Comparison of ENCODE assay signal across 8 cellular contexts in the genomic region with DNA sequence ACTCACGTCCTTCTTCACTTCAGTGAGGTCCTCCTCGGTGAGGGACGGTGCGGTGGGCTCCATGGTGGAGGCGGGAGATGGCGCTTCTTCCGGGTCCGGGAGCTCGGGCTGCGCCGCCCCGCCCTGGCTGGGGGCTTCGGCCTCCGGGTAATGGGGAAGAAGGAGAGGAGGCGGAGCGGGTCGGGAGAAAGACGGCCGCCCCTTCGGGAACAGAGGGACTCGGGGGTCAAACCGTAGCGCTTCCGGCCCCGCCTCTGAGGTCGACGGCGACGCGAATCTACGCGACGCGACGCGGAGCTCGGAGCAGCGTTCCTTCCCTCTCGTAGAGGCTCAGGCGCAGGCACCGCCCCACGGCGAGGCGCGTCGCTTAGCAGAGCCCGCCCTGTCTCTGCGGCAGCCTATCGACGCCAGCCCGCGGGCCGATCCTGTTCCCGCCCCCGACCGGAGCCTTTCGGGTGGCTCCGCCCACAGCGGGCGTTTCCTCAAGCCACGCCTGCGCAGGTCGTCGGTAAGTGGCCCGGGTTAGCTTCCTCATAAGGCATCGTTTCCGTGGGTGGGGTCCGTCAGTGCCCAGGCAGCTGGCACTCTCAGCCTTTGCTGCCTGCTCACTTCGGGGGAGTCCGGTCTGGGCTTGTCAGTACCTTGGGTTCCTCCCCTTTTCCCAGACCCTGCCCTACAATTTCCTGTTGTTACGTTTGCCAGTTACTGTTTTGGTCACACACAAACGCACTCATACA. TPM values are rescaled to one million over a fixed set of nuclear protein-coding genes. Genes with fewer than 3 reads are reported as not detected.
DNase-seq lines count a peak whose midpoint lies in the region; ATAC-seq and TF ChIP-seq lines count a peak whose summit lies in the region.

A gene (minus strand): TSS at position 343 of the 737 bp plus-strand sequence. CDS start 280 bp downstream, at position 63.

- H3K36me3 Mint-ChIP-seq in T-helper 17 cell (ENCODE audit: low read depth): peaks cover 4% of the 10 kb centered on the region

- H3K36me3 ChIP-seq in upper lobe of right lung: peaks cover 12% of the 10 kb centered on the region

- intact Hi-C loops in left cardiac atrium (cut with DNase I) (no loop called here), posterior vena cava (cut with DNase I) (no loop called here), upper lobe of right lung (cut with DNase I) (no loop called here)

- peaks cover 31% of the 10 kb centered on the region for H3K4me1 ChIP-seq in upper lobe of right lung

- TF ChIP-seq CTCF in upper lobe of right lung (IDR thresholded peaks at IDR 0.05): no peak

- peaks cover 48% of the 10 kb centered on the region for H3K4me1 Mint-ChIP-seq in T-helper 17 cell

- DNase-seq in NCI-H1694 treated with DMSO at 0.1 percent for 48 hours (lab: John Stamatoyannopoulos, UW) (peak; percentile 98), T-helper 17 cell (peak; percentile 97 to 98 (median 97)), amygdala (lab: John Stamatoyannopoulos, UW) (peak; percentile 60 to 99 (median 97)), left cardiac atrium (peak; percentile 99), posterior vena cava (ENCODE audit: low spot score) (peak; percentile 100), upper lobe of right lung (peak; percentile 100)

- peak; percentile 73 for TF ChIP-seq POLR2A in GM15510 (IDR thresholded peaks at IDR 0.05; ENCODE audit: borderline replicate concordance, extremely low read depth, insufficient read length)

- H3K27ac Mint-ChIP-seq in T-helper 17 cell: peak within 1 kb of the TSS; percentile 89

- peak within 1 kb of the TSS; percentile 82 for H3K4me3 ChIP-seq in upper lobe of right lung

- no peaks in the 10 kb centered on the region for H3K27me3 Mint-ChIP-seq in T-helper 17 cell

- H3K9me3 ChIP-seq in T-helper 17 cell (ENCODE audit: control insufficient read depth, low read length, poor library complexity, severe bottlenecking) (no peaks in the 10 kb centered on the region), upper lobe of right lung (no peaks in the 10 kb centered on the region)

- H3K27ac ChIP-seq in upper lobe of right lung: peak within 1 kb of the TSS; percentile 96

- H3K27me3 ChIP-seq in upper lobe of right lung: no peaks in the 10 kb centered on the region

- peak within 1 kb of the TSS; percentile 94 for H3K4me3 Mint-ChIP-seq in T-helper 17 cell

- ATAC-seq in HG02885 (IDR thresholded peaks at IDR 0.05; ENCODE audit: poor library complexity, unreplicated experiment) (peak; percentile 96), T-helper 17 cell (peak; percentile 97), left cardiac atrium (peak; percentile 99), upper lobe of right lung (peak; percentile 98)

RNA-seq across cellular contexts. Expression of the gene that starts here (rescaled TPM):
- total RNA-seq in T-helper 17 cell: 10 to 100 TPM; 49.8 to 51.9 TPM
- total RNA-seq in left cardiac atrium: 10 to 100 TPM in 1 of 2 donors, 1 to 10 TPM in 1; 9.0 to 12.7 TPM
- total RNA-seq in posterior vena cava: 10 to 100 TPM; 17.0 to 22.1 TPM
- total RNA-seq in upper lobe of right lung: 25.9 TPM

Comparison
In these comparisons a context has a peak if more than half of its experiments do, and no peak if none do; other contexts are left out.
1. Peak in every context shown above with its lines: DNase-seq, ATAC-seq, H3K4me3 ChIP-seq and H3K27ac ChIP-seq.